Comparison of ENCODE assay signal across 8 cellular contexts in genomic region chr16:73015612-73016487, GRCh38. TPM values are rescaled to one million over a fixed set of nuclear protein-coding genes. Genes with fewer than 3 reads are reported as not detected.
DNase-seq lines count a peak whose midpoint lies in the region; ATAC-seq, FAIRE-seq and TF ChIP-seq lines count a peak whose summit lies in the region.

No MANE protein-coding gene starts in this region.

- H3K9ac ChIP-seq in endothelial cell of umbilical vein (replicated peaks; ENCODE audit: extremely low read depth, insufficient read depth, low read length): no peak overlapping the region

- no peaks in the 10 kb centered on the region for H3K9me1 ChIP-seq in endothelial cell of umbilical vein (replicated peaks; ENCODE audit: control insufficient read depth, extremely low read depth, insufficient read depth, low read length)

- TF ChIP-seq CTCF in endothelial cell of umbilical vein (IDR thresholded peaks at IDR 0.05; ENCODE audit: extremely low read depth in 1 of 2, insufficient read depth in 1 of 2, low read depth in 1 of 2, low read length in 2 of 2): no peak

- no peak for TF ChIP-seq POLR2A in endothelial cell of umbilical vein (IDR thresholded peaks at IDR 0.05; ENCODE audit: low read depth, low read length)

- ATAC-seq in GM21367 (IDR thresholded peaks at IDR 0.05; ENCODE audit: unreplicated experiment): peak; percentile 78
- ATAC-seq in HG03469 (IDR thresholded peaks at IDR 0.05; ENCODE audit: unreplicated experiment): peak; percentile 69

- peak overlapping the region; percentile 36 for H3K4me2 ChIP-seq in endothelial cell of umbilical vein (ENCODE audit: insufficient read depth, low read length)

- H3K4me3 ChIP-seq in endothelial cell of umbilical vein (replicated peaks in 1 of 3; ENCODE audit: insufficient read depth in 1 of 3, low read depth in 1 of 3, low read length in 3 of 3): no peak overlapping the region

- FAIRE-seq in endothelial cell of umbilical vein (lab: Jason Lieb, UNC): no peak

- H2AFZ ChIP-seq in endothelial cell of umbilical vein (ENCODE audit: low read depth, low read length): no peak overlapping the region

- DNase-seq in CD1c-positive myeloid dendritic cell (ENCODE audit: extremely low spot score): peak; percentile 44
- DNase-seq in endothelial cell of umbilical vein (ENCODE audit: low read depth, low spot score): no peak
- no peak for DNase-seq in activated CD4-positive, alpha-beta T cell treated with anti-CD3 and anti-CD28 coated beads for 48 hours
- no peak for DNase-seq in NCI-H446 (lab: John Stamatoyannopoulos, UW)
- DNase-seq in HuH-7.5 (ENCODE audit: low spot score): no peak
- no peak for DNase-seq in posterior vena cava (ENCODE audit: low spot score)

- dilution Hi-C loops in endothelial cell of umbilical vein (cut with MboI; ENCODE audit: extremely low pct_ligation_motif_present, low sequenced_read_pairs): no loop called here

- no TSS peak for BruUV-seq in endothelial cell of umbilical vein (replicated peaks; lab: Mats Ljungman, UMichigan)

- H3K4me1 ChIP-seq in endothelial cell of umbilical vein (ENCODE audit: control insufficient read depth, extremely low read depth, insufficient read depth, low read length): peaks cover 27% of the 10 kb centered on the region

- intact Hi-C loops in endothelial cell of umbilical vein (cut with micrococcal nuclease): no loop called here
- intact Hi-C loops in posterior vena cava (cut with DNase I): no loop called here

- H3K79me2 ChIP-seq in endothelial cell of umbilical vein (ENCODE audit: control insufficient read depth, insufficient read depth, low read length): peaks cover 43% of the 10 kb centered on the region

- CTCF ChIA-PET in endothelial cell of umbilical vein (lab: Charles Lee): no interaction called here

- H4K20me1 ChIP-seq in endothelial cell of umbilical vein (replicated peaks; ENCODE audit: control insufficient read depth, extremely low read depth, insufficient read depth, low read length): no peaks in the 10 kb centered on the region

- no peaks in the 10 kb centered on the region for H3K27me3 ChIP-seq in endothelial cell of umbilical vein (ENCODE audit: control insufficient read depth in 2 of 2, insufficient read depth in 2 of 2, low read length in 2 of 2)

- no peak overlapping the region for H3K27ac ChIP-seq in endothelial cell of umbilical vein (ENCODE audit: insufficient read depth, low read depth, low read length)

- POLR2A ChIA-PET in endothelial cell of umbilical vein (lab: Charles Lee): no interaction called here

- H3K36me3 ChIP-seq in endothelial cell of umbilical vein (ENCODE audit: control insufficient read depth in 2 of 2, extremely low read depth in 1 of 2, insufficient read depth in 2 of 2, low read length in 2 of 2): no peaks in the 10 kb centered on the region

- H3K9me3 ChIP-seq in endothelial cell of umbilical vein (replicated peaks; ENCODE audit: control insufficient read depth, insufficient read depth, low read length): no peaks in the 10 kb centered on the region

TF ChIP-seq in endothelial cell of umbilical vein, 7 proteins besides CTCF, POLR2A, EP300 and RAD21:
- no peak for TF ChIP-seq FOS (IDR thresholded peaks at IDR 0.05; ENCODE audit: borderline replicate concordance, insufficient read depth, low read length)
- TF ChIP-seq EZH2 (IDR thresholded peaks at IDR 0.05; ENCODE audit: borderline replicate concordance, low read depth, low read length, severe bottlenecking): no peak
- TF ChIP-seq JUN (IDR thresholded peaks at IDR 0.05; ENCODE audit: borderline replicate concordance, insufficient read depth, insufficient read length, low read depth): no peak
- TF ChIP-seq MYC (IDR thresholded peaks at IDR 0.05; ENCODE audit: low read depth, low read length): no peak
- TF ChIP-seq, protein P1, sequence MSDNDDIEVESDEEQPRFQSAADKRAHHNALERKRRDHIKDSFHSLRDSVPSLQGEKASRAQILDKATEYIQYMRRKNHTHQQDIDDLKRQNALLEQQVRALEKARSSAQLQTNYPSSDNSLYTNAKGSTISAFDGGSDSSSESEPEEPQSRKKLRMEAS (IDR thresholded peaks at IDR 0.05; ENCODE audit: insufficient read depth, insufficient read length): no peak
- TF ChIP-seq POLR2AphosphoS5 (IDR thresholded peaks at IDR 0.05; ENCODE audit: insufficient read depth, low read depth, low read length): no peak
- no peak for TF ChIP-seq GATA2 (IDR thresholded peaks at IDR 0.05; ENCODE audit: insufficient read depth, insufficient read length, low read depth, low read length)

RNA-seq across cellular contexts. Expression of gene ZFHX3, which starts 32.1 kb away (rescaled TPM):
- total RNA-seq in endothelial cell of umbilical vein (17.7 and 18.8 TPM in 2 replicates), posterior vena cava (10 to 100 TPM; 40.8 to 43.7 TPM)
- 3.0 and 3.7 TPM in 2 replicates for polyA plus RNA-seq in endothelial cell of umbilical vein
- 4.4 and 4.7 TPM in 2 replicates for polyA plus RNA-seq in endothelial cell of umbilical vein (2011; cell fraction: cytosol; rRNA removed)
- polyA plus RNA-seq in endothelial cell of umbilical vein (2011; cell fraction: nucleus; rRNA removed): 10.3 and 10.5 TPM in 2 replicates
- 7.6 and 7.8 TPM in 2 replicates for polyA plus RNA-seq in endothelial cell of umbilical vein (2012)
- polyA minus RNA-seq in endothelial cell of umbilical vein: 14.8 and 14.9 TPM in 2 replicates
- 11.3 TPM for polyA minus RNA-seq in endothelial cell of umbilical vein (2011; cell fraction: cytosol; rRNA and poly(A)+ RNA removed)
- polyA minus RNA-seq in endothelial cell of umbilical vein (2011; cell fraction: nucleus; rRNA and poly(A)+ RNA removed): 24.3 and 25.1 TPM in 2 replicates
